ENCODE assay signal across 14 cellular contexts in the genomic region with DNA sequence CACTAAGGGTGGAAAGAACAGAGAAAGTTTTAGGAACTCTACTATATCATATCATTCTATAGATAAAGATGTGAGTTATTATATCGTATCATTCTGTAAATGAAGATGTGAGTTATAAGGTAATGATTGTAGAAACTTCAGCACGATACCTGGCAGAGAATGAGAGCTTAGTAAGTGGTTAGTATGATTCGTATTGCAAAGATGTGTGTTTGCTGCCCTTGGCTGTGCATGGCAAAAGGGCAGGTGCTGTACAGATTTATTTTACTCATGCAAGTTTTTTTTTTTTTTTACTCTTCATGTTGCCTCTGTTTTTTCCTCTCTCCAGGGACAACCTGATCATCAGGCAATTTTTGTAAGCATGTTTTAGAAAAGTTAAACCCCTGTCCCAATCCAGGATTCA.
DNase-seq lines count a peak whose midpoint lies in the region; ATAC-seq and TF ChIP-seq lines count a peak whose summit lies in the region.
"Had no signal": no experiment of that assay in that cellular context is flagged by ENCODE, and none has a peak within 500 bp of the region (broad histone marks: within the 10 kb centered on the region; RNA-seq: fewer than 3 reads in every experiment).

No MANE protein-coding gene starts in this region.

- no peak for ATAC-seq in activated T-cell treated with anti-CD3 and anti-CD28 coated beads, Interleukin-2, amount 50 U/mL, for 72 hours (replicated peaks in 1 of 2)
- ATAC-seq: A549, HepG2 had no signal

- H3K4me1 Mint-ChIP-seq in endodermal cell, result peaks cover 46% of the 10 kb centered on the region
- H3K4me1 Mint-ChIP-seq in activated T-cell treated with anti-CD3 and anti-CD28 coated beads, Interleukin-2, amount 50 U/mL, for 72 hours (ENCODE audit: low read depth), result peaks cover 17% of the 10 kb centered on the region

- peaks cover 43% of the 10 kb centered on the region for H3K36me3 Mint-ChIP-seq in endodermal cell (ENCODE audit: low read depth)
- no peaks in the 10 kb centered on the region for H3K36me3 Mint-ChIP-seq in activated T-cell treated with anti-CD3 and anti-CD28 coated beads, Interleukin-2, amount 50 U/mL, for 72 hours (ENCODE audit: insufficient read depth in 2 of 2)
- H3K36me3 Mint-ChIP-seq: CD4-positive, alpha-beta memory T cell had no signal

- TF ChIP-seq CTCF in endodermal cell (conservative IDR thresholded peaks at IDR 0.05), result no peak
- no peak for TF ChIP-seq CTCF in kidney epithelial cell (IDR thresholded peaks at IDR 0.05; ENCODE audit: insufficient read depth, low read length, poor library complexity, severe bottlenecking)

- H3K27me3 ChIP-seq in endodermal cell (ENCODE audit: control insufficient read depth, insufficient read depth, low read length, poor library complexity, severe bottlenecking) (no peaks in the 10 kb centered on the region), kidney epithelial cell (ENCODE audit: control insufficient read depth, insufficient read depth, low read length) (no peaks in the 10 kb centered on the region)
- H3K27me3 ChIP-seq: BE2C had no signal

- peak overlapping the region; percentile 82 for H3K4me3 Mint-ChIP-seq in endodermal cell
- H3K4me3 Mint-ChIP-seq in activated T-cell treated with anti-CD3 and anti-CD28 coated beads, Interleukin-2, amount 50 U/mL, for 72 hours, result no peak overlapping the region
- H3K4me3 Mint-ChIP-seq: CD4-positive, alpha-beta memory T cell had no signal

- H3K27ac ChIP-seq in endodermal cell (ENCODE audit: low read depth, low read length), result no peak overlapping the region
- H3K27ac ChIP-seq: A549, C4-2B had no signal

- peaks cover 8% of the 10 kb centered on the region for H3K9me3 ChIP-seq in endodermal cell (ENCODE audit: control insufficient read depth, low read length)
- H3K9me3 ChIP-seq: A549, BE2C, HAP-1 had no signal

- DNase-seq in NCI-H226, result peak; percentile 40
- DNase-seq in endodermal cell, result no peak
- DNase-seq in kidney epithelial cell (ENCODE audit: low read depth), result peak; percentile 48
- no peak for DNase-seq in HPDE6-E6E7 (ENCODE audit: extremely low spot score)
- DNase-seq in activated T-cell treated with anti-CD3 and anti-CD28 coated beads, Interleukin-2, amount 50 U/mL, for 72 hours, result no peak
- DNase-seq in NCI-H526 (lab: John Stamatoyannopoulos, UW), result no peak
- DNase-seq: BE2C; CD4-positive, alpha-beta memory T cell; DND-41; GDM1 had no signal

- WGBS in endodermal cell (ENCODE audit: insufficient coverage in 1 of 2, insufficient read length in 1 of 2), 2 experiments, result 81% methylated on average over 3 of the region's 3 CpGs; no CpG with 5 or more reads in 1 of the 2 experiments

- no peaks in the 10 kb centered on the region for H3K27me3 Mint-ChIP-seq in endodermal cell (ENCODE audit: insufficient read depth)
- peaks cover 19% of the 10 kb centered on the region for H3K27me3 Mint-ChIP-seq in activated T-cell treated with anti-CD3 and anti-CD28 coated beads, Interleukin-2, amount 50 U/mL, for 72 hours (ENCODE audit: low read depth)

- H3K36me3 ChIP-seq in endodermal cell (ENCODE audit: control insufficient read depth, insufficient read depth, low read length) (peaks cover 44% of the 10 kb centered on the region), kidney epithelial cell (ENCODE audit: control insufficient read depth, insufficient read depth, low read length) (no peaks in the 10 kb centered on the region)
- H3K36me3 ChIP-seq: BE2C, HAP-1 had no signal

- peaks cover 7% of the 10 kb centered on the region for H3K9me3 Mint-ChIP-seq in endodermal cell
- H3K9me3 Mint-ChIP-seq in activated T-cell treated with anti-CD3 and anti-CD28 coated beads, Interleukin-2, amount 50 U/mL, for 72 hours, result no peaks in the 10 kb centered on the region

- H3K27ac Mint-ChIP-seq in endodermal cell, result peak overlapping the region; percentile 95
- no peak overlapping the region for H3K27ac Mint-ChIP-seq in activated T-cell treated with anti-CD3 and anti-CD28 coated beads, Interleukin-2, amount 50 U/mL, for 72 hours
- H3K27ac Mint-ChIP-seq: CD4-positive, alpha-beta memory T cell had no signal

- H3K9ac ChIP-seq in endodermal cell (ENCODE audit: extremely low read depth, low read length, poor library complexity, severe bottlenecking), result peak overlapping the region; percentile 29

- H3K4me3 ChIP-seq in endodermal cell (ENCODE audit: low read length) (peak overlapping the region; percentile 99), kidney epithelial cell (ENCODE audit: low read depth, low read length) (no peak overlapping the region)
- H3K4me3 ChIP-seq: A549, HAP-1 had no signal

- no peaks in the 10 kb centered on the region for H3K4me1 ChIP-seq in endodermal cell (ENCODE audit: control insufficient read depth, insufficient read depth, low read length)
- H3K4me1 ChIP-seq: A549, HAP-1 had no signal

Comparison
In these comparisons a context has a peak if more than half of its experiments do, and no peak if none do; other contexts are left out.
1. DNase-seq: peak in NCI-H226 (single experiment) and kidney epithelial cell (single experiment); none in endodermal cell (single experiment), HPDE6-E6E7 (single experiment), activated T-cell treated with anti-CD3 and anti-CD28 coated beads, Interleukin-2, amount 50 U/mL, for 72 hours (0 of 2) and NCI-H526 (0 of 2).